ENCODE assay signal across 10 cellular contexts in the genomic region with DNA sequence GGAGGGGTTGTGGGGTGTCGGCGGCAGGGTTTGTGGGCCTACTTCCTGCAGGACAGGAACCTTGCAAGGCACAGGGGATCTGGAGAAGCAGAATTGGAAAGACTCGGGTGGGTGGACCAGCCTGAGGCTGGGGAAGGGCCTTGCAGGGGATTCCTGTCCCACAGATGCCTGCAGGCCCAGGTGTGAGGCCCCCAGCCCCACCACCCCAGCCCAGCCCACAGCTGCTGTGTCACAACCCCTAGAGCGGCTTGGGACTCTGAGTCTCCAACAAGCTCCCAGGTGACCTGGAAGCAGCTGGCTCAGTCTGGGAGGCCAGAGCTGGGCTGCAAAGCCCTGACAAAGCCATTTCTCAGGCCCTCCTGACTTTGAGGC.
A peak's percentile ranks its signal among the peaks of the same experiment; 100 is the strongest.
DNase-seq lines count a peak whose midpoint lies in the region; ATAC-seq and TF ChIP-seq lines count a peak whose summit lies in the region.
"Had no signal": no experiment of that assay in that cellular context is flagged by ENCODE, and none has a peak within 500 bp of the region (broad histone marks: within the 10 kb centered on the region; RNA-seq: fewer than 3 reads in every experiment).

No MANE protein-coding gene starts in this region.

- ATAC-seq in right cardiac atrium: no peak
- no peak for ATAC-seq in activated naive CD4-positive, alpha-beta T cell treated with anti-CD3 and anti-CD28 coated beads, Interleukin-2, amount 50 U/mL, for 72 hours
- no peak for ATAC-seq in HG03135 (IDR thresholded peaks at IDR 0.05; ENCODE audit: unreplicated experiment)

- H3K4me3 ChIP-seq in right atrium auricular region (no peak overlapping the region), right cardiac atrium (ENCODE audit: low read length) (no peak overlapping the region), mucosa of stomach (ENCODE audit: low read length) (no peak overlapping the region), brain microvascular endothelial cell (ENCODE audit: low read depth, low read length) (no peak overlapping the region)

- no peak for TF ChIP-seq CTCF in right atrium auricular region (IDR thresholded peaks at IDR 0.05)
- TF ChIP-seq CTCF in brain microvascular endothelial cell (IDR thresholded peaks at IDR 0.05; ENCODE audit: low read depth, low read length, missing control alignments): no peak

- H3K36me3 ChIP-seq in right atrium auricular region: no peaks in the 10 kb centered on the region
- no peaks in the 10 kb centered on the region for H3K36me3 ChIP-seq in mucosa of stomach (ENCODE audit: control insufficient read depth, insufficient read depth, low read length)
- H3K36me3 ChIP-seq in brain microvascular endothelial cell (replicated peaks): no peaks in the 10 kb centered on the region

- H3K9me3 ChIP-seq in right atrium auricular region (no peaks in the 10 kb centered on the region), right cardiac atrium (ENCODE audit: control insufficient read depth, low read length) (no peaks in the 10 kb centered on the region), mucosa of stomach (ENCODE audit: control insufficient read depth, low read length) (no peaks in the 10 kb centered on the region)

- H3K27ac ChIP-seq in right atrium auricular region (peak overlapping the region; percentile 2 to 69), right cardiac atrium (ENCODE audit: low read length) (no peak overlapping the region), brain microvascular endothelial cell (no peak overlapping the region)

- intact Hi-C loops in right cardiac atrium (cut with DNase I): loop anchor here in 3 of 4 donors (5.0 to 10.0 kb wide), 2 partner anchors 94 to 351 kb away; a partner anchor contains a TSS

- H3K27me3 ChIP-seq in right atrium auricular region (no peaks in the 10 kb centered on the region), right cardiac atrium (ENCODE audit: control insufficient read depth, insufficient read depth) (no peaks in the 10 kb centered on the region), mucosa of stomach (ENCODE audit: control insufficient read depth, insufficient read depth, low read length) (no peaks in the 10 kb centered on the region), brain microvascular endothelial cell (replicated peaks) (no peaks in the 10 kb centered on the region)

- no peaks in the 10 kb centered on the region for H3K9me3 Mint-ChIP-seq in activated naive CD4-positive, alpha-beta T cell treated with anti-CD3 and anti-CD28 coated beads, Interleukin-2, amount 50 U/mL, for 72 hours

- H3K36me3 Mint-ChIP-seq in activated naive CD4-positive, alpha-beta T cell treated with anti-CD3 and anti-CD28 coated beads, Interleukin-2, amount 50 U/mL, for 72 hours: peaks cover 0 to 11% of the 10 kb centered on the region in 2 donors

- in situ Hi-C loops in brain microvascular endothelial cell (cut with HindIII; ENCODE audit: low pct_ligation_motif_present, low sequenced_read_pairs): no loop called here

- no peak for DNase-seq in right atrium auricular region (ENCODE audit: low spot score)
- no peak for DNase-seq in right cardiac atrium
- DNase-seq in activated naive CD4-positive, alpha-beta T cell treated with anti-CD3 and anti-CD28 coated beads, Interleukin-2, amount 50 U/mL, for 72 hours (ENCODE audit: low spot score in 2 of 2): no peak
- no peak for DNase-seq in brain microvascular endothelial cell
- DNase-seq in NCI-H1930 (lab: John Stamatoyannopoulos, UW): no peak
- DNase-seq in DMS79 treated with DMSO at 0.1 percent for 48 hours (lab: John Stamatoyannopoulos, UW): no peak
- DNase-seq: COR-L47, foreskin melanocyte had no signal

- H3K4me1 ChIP-seq in right atrium auricular region: peaks cover 0 to 70% of the 10 kb centered on the region in 2 donors
- H3K4me1 ChIP-seq in right cardiac atrium (ENCODE audit: control insufficient read depth, insufficient read depth, low read length): peaks cover 14% of the 10 kb centered on the region
- peaks cover 60% of the 10 kb centered on the region for H3K4me1 ChIP-seq in mucosa of stomach (ENCODE audit: control insufficient read depth, insufficient read depth, low read length)

- H3K27ac Mint-ChIP-seq in activated naive CD4-positive, alpha-beta T cell treated with anti-CD3 and anti-CD28 coated beads, Interleukin-2, amount 50 U/mL, for 72 hours: peak overlapping the region; percentile 70 to 95

- H3K9ac ChIP-seq in mucosa of stomach (ENCODE audit: low read length): peak overlapping the region; percentile 30

- 75% methylated on average over 4 of the region's 4 CpGs for WGBS in right cardiac atrium

Comparison
In these comparisons a context has a peak if more than half of its experiments do, and no peak if none do; other contexts are left out.
1. H3K27ac ChIP-seq: peak in right atrium auricular region (2 of 2); none in right cardiac atrium (single experiment) and brain microvascular endothelial cell (single experiment).